Comparison of ENCODE assay signal across 11 cellular contexts in genomic region chr15:63945838-63946298, GRCh38.
DNase-seq lines count a peak whose midpoint lies in the region; ATAC-seq and TF ChIP-seq lines count a peak whose summit lies in the region.
"Had no signal": no experiment of that assay in that cellular context is flagged by ENCODE, and none has a peak within 500 bp of the region (broad histone marks: within the 10 kb centered on the region; RNA-seq: fewer than 3 reads in every experiment).

No MANE protein-coding gene starts in this region.

- ATAC-seq in SK-N-SH treated with all-trans-retinoic acid at 6 μM for 48 hours = peak; percentile 8; the same call in 2 of the 3 replicates
- ATAC-seq in GM19035 (IDR thresholded peaks at IDR 0.05; ENCODE audit: unreplicated experiment) = no peak

- DNase-seq in HuH-7.5 (ENCODE audit: low spot score) (peak; percentile 18), islet precursor cell (peak; percentile 49), foreskin fibroblast (no peak), NCI-H1694 (lab: John Stamatoyannopoulos, UW) (no peak), MV-4-11 (lab: John Stamatoyannopoulos, UW) (no peak)
- peak; percentile 20 for DNase-seq in stimulated activated CD8-positive, alpha-beta memory T cell treated with anti-CD3 and anti-CD28 coated beads, Interleukin-4, amount 100 ng/mL, for 48 hours
- DNase-seq: cortex of kidney, NCI-H187 treated with DMSO at 0.1 percent for 48 hours, occipital lobe had no signal

- TF ChIP-seq CTCF in foreskin fibroblast (IDR thresholded peaks at IDR 0.05; ENCODE audit: low read depth, low read length) = no peak

- no peak overlapping the region for H3K4me3 ChIP-seq in foreskin fibroblast (ENCODE audit: low read depth in 1 of 2, low read length in 2 of 2)

TF ChIP-seq in SK-N-SH treated with all-trans-retinoic acid at 6 μM for 48 hours, 23 proteins besides CTCF, POLR2A, EP300 and RAD21:
- no peak for TF ChIP-seq TOX (CRISPR knock-in tag; IDR thresholded peaks at IDR 0.05; ENCODE audit: borderline replicate concordance)
- TF ChIP-seq ZC3H10 (CRISPR knock-in tag; IDR thresholded peaks at IDR 0.05) = no peak
- no peak for TF ChIP-seq ESRRG (CRISPR knock-in tag; IDR thresholded peaks at IDR 0.05)
- TF ChIP-seq ZNF8 (CRISPR knock-in tag; IDR thresholded peaks at IDR 0.05) = no peak
- TF ChIP-seq ISL1 (CRISPR knock-in tag; IDR thresholded peaks at IDR 0.05) = no peak
- no peak for TF ChIP-seq ZFP3 (CRISPR knock-in tag; IDR thresholded peaks at IDR 0.05)
- no peak for TF ChIP-seq PATZ1 (CRISPR knock-in tag; IDR thresholded peaks at IDR 0.05; ENCODE audit: borderline replicate concordance)
- TF ChIP-seq, protein P1, sequence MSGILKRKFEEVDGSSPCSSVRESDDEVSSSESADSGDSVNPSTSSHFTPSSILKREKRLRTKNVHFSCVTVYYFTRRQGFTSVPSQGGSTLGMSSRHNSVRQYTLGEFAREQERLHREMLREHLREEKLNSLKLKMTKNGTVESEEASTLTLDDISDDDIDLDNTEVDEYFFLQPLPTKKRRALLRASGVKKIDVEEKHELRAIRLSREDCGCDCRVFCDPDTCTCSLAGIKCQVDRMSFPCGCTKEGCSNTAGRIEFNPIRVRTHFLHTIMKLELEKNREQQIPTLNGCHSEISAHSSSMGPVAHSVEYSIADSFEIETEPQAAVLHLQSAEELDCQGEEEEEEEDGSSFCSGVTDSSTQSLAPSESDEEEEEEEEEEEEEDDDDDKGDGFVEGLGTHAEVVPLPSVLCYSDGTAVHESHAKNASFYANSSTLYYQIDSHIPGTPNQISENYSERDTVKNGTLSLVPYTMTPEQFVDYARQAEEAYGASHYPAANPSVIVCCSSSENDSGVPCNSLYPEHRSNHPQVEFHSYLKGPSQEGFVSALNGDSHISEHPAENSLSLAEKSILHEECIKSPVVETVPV (CRISPR knock-in tag; IDR thresholded peaks at IDR 0.05) = no peak
- no peak for TF ChIP-seq ZNF565 (CRISPR knock-in tag; conservative IDR thresholded peaks at IDR 0.05; ENCODE audit: low read depth)
- TF ChIP-seq SNAI2 (CRISPR knock-in tag; IDR thresholded peaks at IDR 0.05) = no peak
- TF ChIP-seq PPARA (CRISPR knock-in tag; IDR thresholded peaks at IDR 0.05; ENCODE audit: borderline replicate concordance) = no peak
- no peak for TF ChIP-seq ZNF70 (CRISPR knock-in tag; IDR thresholded peaks at IDR 0.05)

Comparison
In these comparisons a context has a peak if more than half of its experiments do, and no peak if none do; other contexts are left out.
1. DNase-seq: peak in HuH-7.5 (single experiment), islet precursor cell (single experiment) and stimulated activated CD8-positive, alpha-beta memory T cell treated with anti-CD3 and anti-CD28 coated beads, Interleukin-4, amount 100 ng/mL, for 48 hours (single experiment); none in foreskin fibroblast (0 of 2), NCI-H1694 (single experiment) and MV-4-11 (single experiment).